In the genomic region with DNA sequence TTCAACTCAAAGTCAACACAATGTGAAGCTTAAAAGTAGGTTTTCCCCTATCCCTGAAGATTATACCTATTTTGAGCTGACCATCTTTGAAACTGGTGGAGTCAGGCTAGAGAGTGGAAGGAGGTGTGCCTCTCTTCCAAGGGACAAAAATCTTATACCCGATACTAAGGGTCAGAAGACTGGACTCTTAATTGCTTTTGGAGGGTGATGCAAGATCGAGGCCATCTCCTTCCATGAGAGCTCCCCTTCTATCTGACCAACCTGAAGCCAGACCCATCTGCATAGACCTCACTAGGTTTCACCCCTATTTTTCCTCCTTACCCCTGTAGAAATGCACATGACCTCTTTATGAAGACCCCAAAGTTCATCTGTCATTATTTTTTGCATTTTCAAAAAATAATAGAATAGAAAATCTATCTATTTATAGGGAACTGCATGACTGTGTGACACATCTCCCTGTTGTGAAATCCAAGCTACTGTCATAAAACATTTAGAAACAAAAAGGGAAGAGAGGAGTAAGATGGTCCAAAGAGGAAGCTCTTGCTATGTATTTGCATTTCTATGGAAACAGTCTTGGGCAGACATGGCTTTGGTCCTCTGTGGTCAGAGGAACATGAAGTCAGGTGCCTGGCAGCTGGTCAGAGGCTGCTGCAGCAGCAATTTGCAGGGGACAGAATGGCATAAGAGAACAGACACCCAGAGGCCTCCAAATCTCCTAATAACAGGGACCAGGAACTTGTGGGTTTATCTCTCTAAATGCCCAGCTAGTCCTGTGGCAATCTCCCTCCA, we compare ENCODE assay signal across 13 cellular contexts.
DNase-seq lines count a peak whose midpoint lies in the region; ATAC-seq, FAIRE-seq and TF ChIP-seq lines count a peak whose summit lies in the region.
"Had no signal": no experiment of that assay in that cellular context is flagged by ENCODE, and none has a peak within 500 bp of the region (broad histone marks: within the 10 kb centered on the region; RNA-seq: fewer than 3 reads in every experiment).

No MANE protein-coding gene starts in this region.

- H3K9me2 ChIP-seq in MM.1S (replicated peaks; ENCODE audit: insufficient read depth, low read length), result no peaks in the 10 kb centered on the region

- H2BK120ac ChIP-seq in H1 (replicated peaks; ENCODE audit: low read depth, low read length), result no peak overlapping the region

- peak overlapping the region; percentile 14 for H3K4ac ChIP-seq in H1 (replicated peaks; ENCODE audit: insufficient read length, low read depth, low read length)

- H3K18ac ChIP-seq in H1 (ENCODE audit: extremely low read depth, low read length), result no peak overlapping the region

- H4K20me1 ChIP-seq in H1 (replicated peaks in 1 of 2; ENCODE audit: control insufficient read depth in 1 of 2, insufficient read depth in 2 of 2, low read length in 2 of 2), result no peaks in the 10 kb centered on the region
- H4K20me1 ChIP-seq in MM.1S (ENCODE audit: insufficient read depth, low read length), result no peaks in the 10 kb centered on the region

- H3K56ac ChIP-seq in H1 (replicated peaks; ENCODE audit: insufficient read length, low read depth, low read length), result no peak overlapping the region

- H3K4me3 ChIP-seq in H1 (ENCODE audit: extremely low read depth in 1 of 4, insufficient read depth in 2 of 4, low read depth in 3 of 4, low read length in 4 of 4) (no peak overlapping the region), lower lobe of right lung (no peak overlapping the region), A673 (ENCODE audit: low read depth, low read length, poor library complexity, severe bottlenecking) (no peak overlapping the region), MM.1S (ENCODE audit: low read length) (no peak overlapping the region)

- H3K36me3 ChIP-seq in H1 (ENCODE audit: control insufficient read depth in 2 of 4, insufficient read depth in 4 of 4, low read length in 3 of 4) (no peaks in the 10 kb centered on the region), lower lobe of right lung (no peaks in the 10 kb centered on the region), A673 (ENCODE audit: insufficient read depth, low read length, poor library complexity, severe bottlenecking) (no peaks in the 10 kb centered on the region), MM.1S (replicated peaks; ENCODE audit: insufficient read depth, low read length) (no peaks in the 10 kb centered on the region)

- POLR2A ChIA-PET in H1 (lab: Charles Lee; ENCODE audit: partially characterized antibody), result interaction anchor here (2.1 kb wide), 1 partner anchor 13 kb away, joined by 4 read pairs; no protein-coding TSS in a partner anchor
- POLR2A ChIA-PET in A673 (lab: Charles Lee; ENCODE audit: low non-redundant PET), result no interaction called here

- H3K27ac ChIP-seq in H1 (ENCODE audit: low read depth, low read length) (no peak overlapping the region), lower lobe of right lung (peak overlapping the region; percentile 25), substantia nigra (ENCODE audit: low read depth, low read length, poor library complexity, severe bottlenecking) (no peak overlapping the region), A673 (ENCODE audit: low read depth, low read length, poor library complexity, severe bottlenecking) (no peak overlapping the region), MM.1S (ENCODE audit: low read length) (no peak overlapping the region)
- H3K27ac ChIP-seq: epithelial cell of prostate had no signal

- no peak for TF ChIP-seq RAD21 in H1 (IDR thresholded peaks at IDR 0.05 in 1 of 2, conservative IDR thresholded peaks at IDR 0.05 in 1 of 2; ENCODE audit: low read depth in 2 of 2, low read length in 2 of 2)

- H2AFZ ChIP-seq in H1 (ENCODE audit: low read length), result no peak overlapping the region
- H2AFZ ChIP-seq in MM.1S (ENCODE audit: low read length), result no peak overlapping the region

- H4K91ac ChIP-seq in H1 (replicated peaks; ENCODE audit: insufficient read length, low read length), result no peak overlapping the region

- no peak for TF ChIP-seq POLR2A in H1 (IDR thresholded peaks at IDR 0.05; ENCODE audit: control extremely low read depth in 1 of 2, low read depth in 2 of 2, low read length in 2 of 2)

- H3K4me1 ChIP-seq in H1 (replicated peaks in 1 of 4; ENCODE audit: control insufficient read depth in 3 of 4, insufficient read depth in 4 of 4, low read length in 3 of 4) (no peaks in the 10 kb centered on the region), lower lobe of right lung (no peaks in the 10 kb centered on the region), A673 (ENCODE audit: insufficient read depth, low read length, poor library complexity, severe bottlenecking) (no peaks in the 10 kb centered on the region), MM.1S (ENCODE audit: low read length) (no peaks in the 10 kb centered on the region)

- H3K9ac ChIP-seq in H1 (replicated peaks in 1 of 4; ENCODE audit: extremely low read depth in 1 of 4, low read depth in 3 of 4, low read length in 3 of 4) (no peak overlapping the region), MM.1S (ENCODE audit: low read length) (no peak overlapping the region)

- 94% methylated on average over 2 of the region's 2 CpGs; no CpG with 5 or more reads in 1 of the 2 experiments for WGBS in H1 (ENCODE audit: extremely low coverage in 1 of 2, insufficient coverage in 1 of 2, insufficient read length in 1 of 2, insufficient replicate concordance in 2 of 2, low coverage in 1 of 2, low lambda C conversion rate in 2 of 2, missing lambda C conversion rate in 1 of 2), 2 experiments

- intact Hi-C loops in lower lobe of right lung (cut with DNase I), result no loop called here
- intact Hi-C loops in A673 (cut with micrococcal nuclease; ENCODE audit: unreplicated experiment), result no loop called here

- H2BK15ac ChIP-seq in H1 (ENCODE audit: low read length), result no peak overlapping the region; the same call in 1 of the 2 replicates

- H3K4me2 ChIP-seq in H1 (ENCODE audit: insufficient read depth in 1 of 2, low read depth in 2 of 2, low read length in 2 of 2) (no peak overlapping the region), MM.1S (ENCODE audit: low read depth, low read length) (no peak overlapping the region)

- BruUV-seq in A673 (replicated peaks; lab: Mats Ljungman, UMichigan), result no TSS peak

- no peaks in the 10 kb centered on the region for H3K79me1 ChIP-seq in H1 (ENCODE audit: low read depth, low read length)

- TF ChIP-seq EP300 in H1 (IDR thresholded peaks at IDR 0.05; ENCODE audit: borderline replicate concordance in 1 of 2, low read depth in 2 of 2, low read length in 2 of 2), result no peak

- H3K14ac ChIP-seq in H1 (ENCODE audit: insufficient read length), result no peak overlapping the region

- DNase-seq in NOMO-1 (lab: John Stamatoyannopoulos, UW; ENCODE audit: unreplicated experiment in 2 of 2) (peak; percentile 92 to 100), H1 (ENCODE audit: low read depth in 1 of 2, low spot score in 2 of 2) (no peak), lower lobe of right lung (peak; percentile 84), substantia nigra (lab: John Stamatoyannopoulos, UW) (peak in 27 of 49 donors; percentile 0 to 61 (median 15)), A673 (ENCODE audit: low spot score) (no peak), NCI-H1092 (lab: John Stamatoyannopoulos, UW) (no peak), MM.1S (no peak)
- DNase-seq: activated naive CD8-positive, alpha-beta T cell treated with anti-CD3 and anti-CD28 coated beads for 36 hours; CD8-positive, alpha-beta T cell; NK-92 treated with Interleukin-12 subunit alpha and Interleukin-12 subunit beta, amount 100 ng/mL, for 24 hours; stimulated activated naive CD4-positive, alpha-beta T cell had no signal

- H3F3A ChIP-seq in MM.1S (ENCODE audit: insufficient read depth, low read length), result no peaks in the 10 kb centered on the region

- CTCF ChIA-PET in H1 (lab: Charles Lee; ENCODE audit: partially characterized antibody) (interaction anchor here (0.6 to 1.3 kb wide), 2 partner anchors 11 to 755 kb away, joined by 3 to 4 read pairs; no protein-coding TSS in a partner anchor), A673 (lab: Charles Lee) (no interaction called here)

- no peak overlapping the region for H2BK5ac ChIP-seq in H1 (ENCODE audit: low read depth, low read length)

- H4K8ac ChIP-seq in H1 (ENCODE audit: extremely low read depth, insufficient read depth, low read length), result no peak overlapping the region

- H3K9me3 ChIP-seq in H1 (ENCODE audit: insufficient read depth in 2 of 2, low read depth in 1 of 2, low read length in 1 of 2) (peaks cover 5 to 8% of the 10 kb centered on the region in 2 experiments; a peak in 2 of 4 replicates), lower lobe of right lung (peaks cover 23% of the 10 kb centered on the region), A673 (ENCODE audit: low read depth, low read length, poor library complexity, severe bottlenecking) (peaks cover 17% of the 10 kb centered on the region), MM.1S (replicated peaks; ENCODE audit: insufficient read depth, low read length) (no peaks in the 10 kb centered on the region)

- H4K5ac ChIP-seq in H1 (ENCODE audit: insufficient read length, low read depth, low read length), result no peak overlapping the region

- no peak overlapping the region for H2AK5ac ChIP-seq in H1 (ENCODE audit: low read depth, low read length)

- H2BK20ac ChIP-seq in H1 (ENCODE audit: low read length), result no peak overlapping the region

- H3K23me2 ChIP-seq in H1 (ENCODE audit: low read depth, low read length), result no peaks in the 10 kb centered on the region

- FAIRE-seq in H1 (lab: Jason Lieb, UNC), result no peak

- ATAC-seq in lower lobe of right lung, result peak; percentile 85 to 93
- no peak for ATAC-seq in GM21576 (IDR thresholded peaks at IDR 0.05; ENCODE audit: unreplicated experiment)
- ATAC-seq: CD8-positive, alpha-beta T cell had no signal

- peak overlapping the region; percentile 73 for H3K23ac ChIP-seq in H1 (ENCODE audit: insufficient read length)

- H3K79me2 ChIP-seq in H1 (ENCODE audit: control insufficient read depth in 1 of 2, insufficient read depth in 2 of 2, low read length in 2 of 2) (no peaks in the 10 kb centered on the region), MM.1S (ENCODE audit: low read length) (no peaks in the 10 kb centered on the region)

- no peak overlapping the region for H2BK12ac ChIP-seq in H1 (ENCODE audit: low read depth, low read length)

- TF ChIP-seq CTCF in H1 (IDR thresholded peaks at IDR 0.05; ENCODE audit: control extremely low read depth in 1 of 3, insufficient read depth in 1 of 3, low read depth in 1 of 3, low read length in 3 of 3) (no peak), lower lobe of right lung (IDR thresholded peaks at IDR 0.05) (no peak), A673 (conservative IDR thresholded peaks at IDR 0.05; ENCODE audit: low read depth, low read length) (no peak), MM.1S (IDR thresholded peaks at IDR 0.05; ENCODE audit: low read length) (no peak)

- no peaks in the 10 kb centered on the region for H3K27me3 ChIP-seq in H1 (replicated peaks in 1 of 4; ENCODE audit: control insufficient read depth in 3 of 4, extremely low read depth in 1 of 4, insufficient read depth in 3 of 4, low read length in 3 of 4)
- H3K27me3 ChIP-seq in lower lobe of right lung (ENCODE audit: low read depth), result no peaks in the 10 kb centered on the region
- H3K27me3 ChIP-seq in A673 (replicated peaks; ENCODE audit: insufficient read depth, low read depth, low read length, poor library complexity), result peaks cover 4% of the 10 kb centered on the region
- no peaks in the 10 kb centered on the region for H3K27me3 ChIP-seq in MM.1S (replicated peaks; ENCODE audit: insufficient read depth, low read length)

TF ChIP-seq in H1, 55 proteins besides CTCF, POLR2A, EP300 and RAD21 (continues in another document):
- TF ChIP-seq CBX8 (IDR thresholded peaks at IDR 0.05; ENCODE audit: borderline replicate concordance, low read depth, low read length), result no peak

Comparison
In these comparisons a context has a peak if more than half of its experiments do, and no peak if none do; other contexts are left out.
1. DNase-seq: peak in NOMO-1 (2 of 2), lower lobe of right lung (single experiment) and substantia nigra (27 of 49); none in H1 (0 of 2), A673 (single experiment), NCI-H1092 (single experiment) and MM.1S (single experiment).